Comparison of ENCODE assay signal across 24 cellular contexts in the genomic region with DNA sequence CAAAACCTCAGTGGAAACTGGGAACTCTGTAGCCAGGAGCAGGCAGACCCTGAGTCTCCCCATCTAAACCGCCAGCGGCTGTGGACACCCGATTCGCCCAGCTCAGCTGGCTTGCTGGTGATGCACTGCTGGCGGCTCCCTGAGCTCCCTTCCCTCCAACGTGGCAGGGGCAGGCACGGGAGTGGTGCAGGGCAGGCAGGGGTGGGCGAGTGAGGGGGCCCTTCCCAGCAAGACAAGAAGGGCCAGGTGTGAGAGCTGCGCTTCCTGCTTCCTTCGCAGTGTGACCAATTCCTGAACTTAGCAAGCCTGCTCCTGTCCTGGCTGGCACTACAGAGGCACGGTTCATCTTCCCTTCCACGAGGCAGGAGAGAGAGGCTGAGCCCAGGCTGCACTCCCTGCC. TPM values are rescaled to one million over a fixed set of nuclear protein-coding genes. Genes with fewer than 3 reads are reported as not detected.
DNase-seq lines count a peak whose midpoint lies in the region; ATAC-seq and TF ChIP-seq lines count a peak whose summit lies in the region.
"Had no signal": no experiment of that assay in that cellular context is flagged by ENCODE, and none has a peak within 500 bp of the region (broad histone marks: within the 10 kb centered on the region; RNA-seq: fewer than 3 reads in every experiment).

No MANE protein-coding gene starts in this region.

- TF ChIP-seq POLR2A in prostate gland (IDR thresholded peaks at IDR 0.05), result peak; percentile 21

- ATAC-seq in stimulated activated naive B cell treated with anti-CD40 and anti-IgM and Interleukin-4, amounts not matched to agents 10 μg/mL and 1 μg/mL and 100 μg/mL, for 72 hours (replicated peaks), result no peak
- ATAC-seq: CD8-positive, alpha-beta T cell; naive thymus-derived CD4-positive, alpha-beta T cell; T-cell had no signal

- TF ChIP-seq CTCF in RWPE1 (conservative IDR thresholded peaks at IDR 0.05; ENCODE audit: low read depth) (no peak), hepatocyte (IDR thresholded peaks at IDR 0.05; ENCODE audit: poor library complexity) (no peak), prostate gland (IDR thresholded peaks at IDR 0.05) (no peak)

- H3K4me3 Mint-ChIP-seq in stimulated activated naive B cell treated with anti-CD40 and anti-IgM and Interleukin-4, amounts not matched to agents 10 μg/mL and 1 μg/mL and 100 μg/mL, for 72 hours, result no peak overlapping the region
- H3K4me3 Mint-ChIP-seq: CD8-positive, alpha-beta T cell; HFFc6; T-cell had no signal

- no peak overlapping the region for H2AFZ ChIP-seq in hepatocyte
- H2AFZ ChIP-seq: parathyroid adenoma had no signal

- H3K79me2 ChIP-seq in hepatocyte, result no peaks in the 10 kb centered on the region
- H3K79me2 ChIP-seq: parathyroid adenoma had no signal

- CTCF ChIA-PET in RWPE1 (lab: Yijun Ruan, JAX), result interaction anchor here (0.6 kb wide), 1 partner anchor 783 kb away, joined by 5 read pairs; no protein-coding TSS in a partner anchor

- intact Hi-C loops in prostate gland (cut with DNase I), result no loop called here

- DNase-seq in ELF-1 (ENCODE audit: low read depth, low spot score), result peak; percentile 60
- no peak for DNase-seq in RWPE1 (ENCODE audit: low spot score)
- DNase-seq in hepatocyte (ENCODE audit: low spot score), result no peak
- DNase-seq in prostate gland (ENCODE audit: low spot score), result peak; percentile 53
- DNase-seq in NCI-H2171 treated with DMSO at 0.1 percent for 48 hours (lab: John Stamatoyannopoulos, UW), result no peak
- DNase-seq in NCI-H1105 treated with DMSO at 0.1 percent for 48 hours (lab: John Stamatoyannopoulos, UW), result no peak
- DNase-seq in stimulated activated naive B cell treated with anti-CD40 and anti-IgM and Interleukin-4, amounts not matched to agents 10 μg/mL and 1 μg/mL and 100 μg/mL, for 72 hours, result no peak
- no peak for DNase-seq in NCI-H446 treated with DMSO at 0.1 percent for 48 hours (lab: John Stamatoyannopoulos, UW)
- DNase-seq: activated CD4-positive, alpha-beta T cell treated with anti-CD3 and anti-CD28 coated beads for 4 hours; activated CD8-positive, alpha-beta memory T cell treated with anti-CD3 and anti-CD28 coated beads, Interleukin-2, amount 50 U/mL, for 48 hours; activated naive CD4-positive, alpha-beta T cell treated with Interleukin-2 at 50 U/mL for 16 hours; amygdala; caudate nucleus; CD8-positive, alpha-beta T cell; DMS79; HFFc6; naive thymus-derived CD4-positive, alpha-beta T cell; NCI-H1048; NCI-H2029 treated with DMSO at 0.1 percent for 48 hours; NCI-H526 treated with DMSO at 0.1 percent for 48 hours; SHP77 treated with DMSO at 0.1 percent for 48 hours; substantia nigra; T-cell had no signal

- POLR2A ChIA-PET in RWPE1 (lab: Yijun Ruan, JAX; ENCODE audit: low non-redundant PET), result interaction anchor here (1.0 kb wide), 1 partner anchor 44 kb away, joined by 3 read pairs; no protein-coding TSS in a partner anchor

- H3K27ac ChIP-seq in RWPE1, result peak overlapping the region; percentile 45
- no peak overlapping the region for H3K27ac ChIP-seq in hepatocyte
- H3K27ac ChIP-seq in prostate gland, result peak overlapping the region; percentile 60 to 69
- H3K27ac ChIP-seq: parathyroid adenoma had no signal

- H3K4me1 ChIP-seq in hepatocyte (ENCODE audit: insufficient read depth) (peaks cover 14% of the 10 kb centered on the region), prostate gland (replicated peaks) (peaks cover 2% of the 10 kb centered on the region)
- H3K4me1 ChIP-seq: parathyroid adenoma had no signal

- no peaks in the 10 kb centered on the region for H3K9me3 Mint-ChIP-seq in stimulated activated naive B cell treated with anti-CD40 and anti-IgM and Interleukin-4, amounts not matched to agents 10 μg/mL and 1 μg/mL and 100 μg/mL, for 72 hours
- H3K9me3 Mint-ChIP-seq: CD8-positive, alpha-beta T cell; HFFc6; T-cell had no signal

- H3K4me3 ChIP-seq in hepatocyte (no peak overlapping the region), prostate gland (no peak overlapping the region)

- H3K36me3 ChIP-seq in hepatocyte (replicated peaks; ENCODE audit: insufficient read depth, low read depth) (no peaks in the 10 kb centered on the region), prostate gland (no peaks in the 10 kb centered on the region)

- no peaks in the 10 kb centered on the region for H3K36me3 Mint-ChIP-seq in stimulated activated naive B cell treated with anti-CD40 and anti-IgM and Interleukin-4, amounts not matched to agents 10 μg/mL and 1 μg/mL and 100 μg/mL, for 72 hours
- H3K36me3 Mint-ChIP-seq: CD8-positive, alpha-beta T cell; naive thymus-derived CD4-positive, alpha-beta T cell; T-cell had no signal

- H3K9me2 ChIP-seq in hepatocyte (replicated peaks; ENCODE audit: insufficient read depth), result no peaks in the 10 kb centered on the region

- H3K27me3 ChIP-seq in hepatocyte (no peaks in the 10 kb centered on the region), prostate gland (replicated peaks; ENCODE audit: insufficient read depth) (no peaks in the 10 kb centered on the region)

- H3K27ac Mint-ChIP-seq in stimulated activated naive B cell treated with anti-CD40 and anti-IgM and Interleukin-4, amounts not matched to agents 10 μg/mL and 1 μg/mL and 100 μg/mL, for 72 hours, result no peak overlapping the region
- H3K27ac Mint-ChIP-seq: CD8-positive, alpha-beta T cell; HFFc6; naive thymus-derived CD4-positive, alpha-beta T cell; T-cell had no signal

- H4K20me1 ChIP-seq in hepatocyte (ENCODE audit: insufficient read depth, poor library complexity, severe bottlenecking), result no peaks in the 10 kb centered on the region

- peaks cover 0 to 30% of the 10 kb centered on the region in 2 donors for H3K27me3 Mint-ChIP-seq in stimulated activated naive B cell treated with anti-CD40 and anti-IgM and Interleukin-4, amounts not matched to agents 10 μg/mL and 1 μg/mL and 100 μg/mL, for 72 hours
- H3K27me3 Mint-ChIP-seq: T-cell had no signal

- peak overlapping the region; percentile 42 for H3K4me2 ChIP-seq in hepatocyte

- 57% methylated on average over 12 of the region's 12 CpGs for WGBS in hepatocyte (ENCODE audit: low lambda C conversion rate, missing lambda C conversion rate)
- 52% methylated on average over 12 of the region's 12 CpGs for WGBS in prostate gland

- peaks cover 18 to 21% of the 10 kb centered on the region in 2 donors for H3K4me1 Mint-ChIP-seq in stimulated activated naive B cell treated with anti-CD40 and anti-IgM and Interleukin-4, amounts not matched to agents 10 μg/mL and 1 μg/mL and 100 μg/mL, for 72 hours

- H3K9me3 ChIP-seq in hepatocyte (ENCODE audit: low read depth), result no peaks in the 10 kb centered on the region
- no peaks in the 10 kb centered on the region for H3K9me3 ChIP-seq in prostate gland

RNA-seq across cellular contexts. Expression of a gene that starts 12.3 kb away (rescaled TPM):
- 30.2 and 37.5 TPM in 2 replicates for total RNA-seq in hepatocyte
- polyA plus RNA-seq in hepatocyte, result 28.6 and 33.4 TPM in 2 replicates
- total RNA-seq in prostate gland, result 10 to 100 TPM; 35.8 to 45.9 TPM

RNA-seq across cellular contexts. Expression of a gene that starts 24.4 kb away (rescaled TPM):
- total RNA-seq in hepatocyte (9.0 and 13.6 TPM in 2 replicates), prostate gland (10 to 100 TPM; 21.2 to 38.7 TPM)
- polyA plus RNA-seq in hepatocyte, result 25.6 and 34.9 TPM in 2 replicates

RNA-seq across cellular contexts. Expression of a gene that starts 38.4 kb away (rescaled TPM):
- total RNA-seq in hepatocyte (1.8 and 2.0 TPM in 2 replicates), prostate gland (10 to 100 TPM; 11.4 to 15.2 TPM)
- 4.4 and 4.7 TPM in 2 replicates for polyA plus RNA-seq in hepatocyte

Comparison
In these comparisons a context has a peak if more than half of its experiments do, and no peak if none do; other contexts are left out.
1. DNase-seq: peak in ELF-1 (single experiment) and prostate gland (single experiment); none in RWPE1 (single experiment), hepatocyte (single experiment), NCI-H2171 treated with DMSO at 0.1 percent for 48 hours (single experiment), NCI-H1105 treated with DMSO at 0.1 percent for 48 hours (single experiment), stimulated activated naive B cell treated with anti-CD40 and anti-IgM and Interleukin-4, amounts not matched to agents 10 μg/mL and 1 μg/mL and 100 μg/mL, for 72 hours (single experiment) and NCI-H446 treated with DMSO at 0.1 percent for 48 hours (single experiment).